ENCODE assay signal across 10 cellular contexts in the genomic region with DNA sequence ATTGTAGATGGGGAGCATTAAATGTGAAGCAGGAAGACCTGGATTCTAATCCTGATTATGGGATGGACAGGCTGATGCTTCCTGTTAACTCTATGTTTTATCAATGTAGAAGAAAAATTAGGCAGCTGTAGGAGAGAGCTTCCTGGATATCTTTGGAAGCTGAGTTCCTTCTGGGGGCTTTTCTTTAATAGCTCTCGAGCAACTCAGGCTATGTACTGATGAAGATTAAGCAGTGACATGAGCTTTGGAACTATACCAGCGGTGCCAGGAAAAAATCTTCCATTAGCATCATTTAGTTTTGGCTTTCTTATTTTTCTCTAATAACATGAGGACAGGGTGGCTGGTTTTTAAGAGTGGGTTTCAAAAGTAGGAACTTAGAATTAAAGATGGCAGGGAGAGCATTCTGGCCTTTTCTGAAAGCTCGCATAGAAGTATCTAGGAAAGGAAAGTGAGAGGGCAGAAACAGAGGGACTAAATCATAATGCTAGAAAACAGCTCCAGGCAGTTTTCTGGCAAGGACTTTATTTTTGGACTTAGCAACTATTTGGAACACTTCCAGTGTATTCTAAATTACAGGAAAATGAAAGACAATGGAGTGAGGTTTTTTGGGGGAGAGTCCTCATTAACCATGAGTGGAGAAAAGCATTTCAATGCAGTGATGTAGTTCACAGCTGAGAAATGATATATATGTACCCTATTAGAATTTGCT.
DNase-seq lines count a peak whose midpoint lies in the region; ATAC-seq lines count a peak whose summit lies in the region.
"Had no signal": no experiment of that assay in that cellular context is flagged by ENCODE, and none has a peak within 500 bp of the region (broad histone marks: within the 10 kb centered on the region; RNA-seq: fewer than 3 reads in every experiment).

No MANE protein-coding gene starts in this region.

- H3K36me3 Mint-ChIP-seq in CD4-positive, CD25-positive, alpha-beta regulatory T cell, result peaks cover 56% of the 10 kb centered on the region
- peaks cover 59% of the 10 kb centered on the region for H3K36me3 Mint-ChIP-seq in activated CD8-positive, alpha-beta memory T cell treated with anti-CD3 and anti-CD28 coated beads, Interleukin-2, amount 10 ng/mL, durations not matched to agents 7 days and 5 days

- no peaks in the 10 kb centered on the region for H3K9me3 ChIP-seq in CD4-positive, CD25-positive, alpha-beta regulatory T cell (ENCODE audit: control insufficient read depth in 2 of 2, low read length in 2 of 2)

- H3K4me1 Mint-ChIP-seq in CD4-positive, CD25-positive, alpha-beta regulatory T cell, result peaks cover 11 to 34% (median 29%) of the 10 kb centered on the region in 4 donors
- H3K4me1 Mint-ChIP-seq in activated CD8-positive, alpha-beta memory T cell treated with anti-CD3 and anti-CD28 coated beads, Interleukin-2, amount 10 ng/mL, durations not matched to agents 7 days and 5 days, result no peaks in the 10 kb centered on the region

- CTCF ChIA-PET in activated CD8-positive, alpha-beta memory T cell treated with anti-CD3 and anti-CD28 coated beads, Interleukin-2, amount 10 ng/mL, durations not matched to agents 7 days and 5 days (lab: Charles Lee), result interaction anchor here (0.9 to 1.3 kb wide), 2 partner anchors 47 to 170 kb away, joined by 3 to 5 read pairs; a partner anchor contains a TSS

- no peak overlapping the region for H3K9ac ChIP-seq in rectal smooth muscle tissue (ENCODE audit: low read length)

- no peak for ATAC-seq in CD4-positive, CD25-positive, alpha-beta regulatory T cell (ENCODE audit: low read depth in 2 of 2)
- ATAC-seq in Right ventricle myocardium superior (ENCODE audit: poor library complexity), result peak; percentile 74
- ATAC-seq in activated CD8-positive, alpha-beta memory T cell treated with anti-CD3 and anti-CD28 coated beads, Interleukin-2, amount 10 ng/mL, durations not matched to agents 7 days and 5 days, result no peak

- H3K9me3 Mint-ChIP-seq in CD4-positive, CD25-positive, alpha-beta regulatory T cell, result peaks cover 0 to 1% (median 0%) of the 10 kb centered on the region in 7 donors
- H3K9me3 Mint-ChIP-seq in activated CD8-positive, alpha-beta memory T cell treated with anti-CD3 and anti-CD28 coated beads, Interleukin-2, amount 10 ng/mL, durations not matched to agents 7 days and 5 days (ENCODE audit: low read depth), result peaks cover 2% of the 10 kb centered on the region

- H3K4me3 ChIP-seq in CD4-positive, CD25-positive, alpha-beta regulatory T cell (ENCODE audit: low read depth, low read length), result no peak overlapping the region
- H3K4me3 ChIP-seq in rectal smooth muscle tissue (ENCODE audit: low read length), result no peak overlapping the region

- peaks cover 41% of the 10 kb centered on the region for H3K36me3 ChIP-seq in CD4-positive, CD25-positive, alpha-beta regulatory T cell (ENCODE audit: control insufficient read depth, insufficient read depth, low read length)
- no peaks in the 10 kb centered on the region for H3K36me3 ChIP-seq in rectal smooth muscle tissue (ENCODE audit: control insufficient read depth, insufficient read depth, low read length)

- H3K27ac ChIP-seq in CD4-positive, CD25-positive, alpha-beta regulatory T cell (ENCODE audit: insufficient read depth, low read length, poor library complexity, severe bottlenecking), result no peak overlapping the region
- peak overlapping the region; percentile 72 for H3K27ac ChIP-seq in rectal smooth muscle tissue (ENCODE audit: low read depth, low read length)

- no peaks in the 10 kb centered on the region for H3K4me1 ChIP-seq in CD4-positive, CD25-positive, alpha-beta regulatory T cell (ENCODE audit: control insufficient read depth, insufficient read depth, low read length, poor library complexity, severe bottlenecking)
- H3K4me1 ChIP-seq in rectal smooth muscle tissue (ENCODE audit: control insufficient read depth, insufficient read depth, low read length), result peaks cover 22% of the 10 kb centered on the region

- intact Hi-C loops in Right ventricle myocardium superior (cut with DNase I), result no loop called here

- no peak for DNase-seq in CD4-positive, CD25-positive, alpha-beta regulatory T cell
- DNase-seq in amniotic stem cell (lab: John Stamatoyannopoulos, UW), result peak; percentile 5
- no peak for DNase-seq in Right ventricle myocardium superior
- DNase-seq in activated effector memory CD4-positive, alpha-beta T cell treated with anti-CD3 and anti-CD28 coated beads, Interleukin-2, amount 50 U/mL, for 16 hours, result no peak
- no peak for DNase-seq in activated CD8-positive, alpha-beta memory T cell treated with anti-CD3 and anti-CD28 coated beads, Interleukin-2, amount 10 ng/mL, durations not matched to agents 7 days and 5 days
- no peak for DNase-seq in NCI-H2171 (lab: John Stamatoyannopoulos, UW)
- no peak for DNase-seq in RKO (ENCODE audit: low spot score)
- DNase-seq: islet precursor cell, NCI-H748 treated with DMSO at 0.1 percent for 48 hours had no signal

- no peaks in the 10 kb centered on the region for H3K27me3 Mint-ChIP-seq in CD4-positive, CD25-positive, alpha-beta regulatory T cell
- H3K27me3 Mint-ChIP-seq in activated CD8-positive, alpha-beta memory T cell treated with anti-CD3 and anti-CD28 coated beads, Interleukin-2, amount 10 ng/mL, durations not matched to agents 7 days and 5 days, result no peaks in the 10 kb centered on the region

- H3K27me3 ChIP-seq in CD4-positive, CD25-positive, alpha-beta regulatory T cell (ENCODE audit: control insufficient read depth, insufficient read depth, low read length), result no peaks in the 10 kb centered on the region
- H3K27me3 ChIP-seq in rectal smooth muscle tissue (ENCODE audit: control insufficient read depth, insufficient read depth, low read length), result no peaks in the 10 kb centered on the region

- no peak overlapping the region for H3K4me3 Mint-ChIP-seq in CD4-positive, CD25-positive, alpha-beta regulatory T cell
- no peak overlapping the region for H3K4me3 Mint-ChIP-seq in activated CD8-positive, alpha-beta memory T cell treated with anti-CD3 and anti-CD28 coated beads, Interleukin-2, amount 10 ng/mL, durations not matched to agents 7 days and 5 days

- peak overlapping the region in 2 of 3 donors; percentile 11 to 20 for H3K27ac Mint-ChIP-seq in CD4-positive, CD25-positive, alpha-beta regulatory T cell
- no peak overlapping the region for H3K27ac Mint-ChIP-seq in activated CD8-positive, alpha-beta memory T cell treated with anti-CD3 and anti-CD28 coated beads, Interleukin-2, amount 10 ng/mL, durations not matched to agents 7 days and 5 days
